Comparison of ENCODE assay signal across 8 cellular contexts in genomic region chr14:103629503-103630121, GRCh38. TPM values are rescaled to one million over a fixed set of nuclear protein-coding genes. Genes with fewer than 3 reads are reported as not detected.
A peak's percentile ranks its signal among the peaks of the same experiment; 100 is the strongest.
DNase-seq lines count a peak whose midpoint lies in the region; ATAC-seq and TF ChIP-seq lines count a peak whose summit lies in the region.

No MANE protein-coding gene starts in this region.

- H3K36me3 ChIP-seq in iPS-15b (ENCODE audit: control insufficient read depth, insufficient read depth, low read length) (no peaks in the 10 kb centered on the region), gastrocnemius medialis (no peaks in the 10 kb centered on the region)

- no peaks in the 10 kb centered on the region for H3K9me3 ChIP-seq in iPS-15b (ENCODE audit: control insufficient read depth, insufficient read depth, low read length)
- H3K9me3 ChIP-seq in gastrocnemius medialis: no peaks in the 10 kb centered on the region

- peak overlapping the region; percentile 85 for H3K9ac ChIP-seq in iPS-15b (ENCODE audit: low read depth, low read length)

- H3K27ac ChIP-seq in RWPE1: peak overlapping the region; percentile 97
- peak overlapping the region; percentile 96 to 100 (median 98) for H3K27ac ChIP-seq in gastrocnemius medialis

- POLR2A ChIA-PET in RWPE1 (lab: Yijun Ruan, JAX; ENCODE audit: low non-redundant PET): no interaction called here

- peak; percentile 15 for ATAC-seq in HG02870 (IDR thresholded peaks at IDR 0.05; ENCODE audit: unreplicated experiment)
- ATAC-seq in gastrocnemius medialis: peak; percentile 34 to 44

- intact Hi-C loops in gastrocnemius medialis (cut with DNase I; ENCODE audit: low total_unique reads): loop anchor here (1.0 to 5.0 kb wide), 3 partner anchors 67 to 242 kb away; partner anchors contain the start of genes BAG5, COA8, MARK3 and PPP1R13B

- DNase-seq in NCI-H82 (lab: John Stamatoyannopoulos, UW) (peak; percentile 47), NCI-H82 treated with DMSO at 0.1 percent for 48 hours (lab: John Stamatoyannopoulos, UW; ENCODE audit: unreplicated experiment) (no peak), RWPE1 (ENCODE audit: low spot score) (peak; percentile 38), astrocyte of the hippocampus (ENCODE audit: low read depth, low spot score) (peak; percentile 50), gastrocnemius medialis (peak in 1 of 2 donors; percentile 47), NCI-H2196 treated with DMSO at 0.1 percent for 48 hours (lab: John Stamatoyannopoulos, UW; ENCODE audit: unreplicated experiment) (no peak)

- H3K27me3 ChIP-seq in iPS-15b (ENCODE audit: control insufficient read depth, insufficient read depth, low read length) (no peaks in the 10 kb centered on the region), gastrocnemius medialis (no peaks in the 10 kb centered on the region)

- H3K4me3 ChIP-seq in iPS-15b (ENCODE audit: low read depth, low read length) (peak overlapping the region; percentile 88), gastrocnemius medialis (peak overlapping the region; percentile 77 to 97 (median 86))

- in situ Hi-C loops in gastrocnemius medialis (cut with MboI; ENCODE audit: low sequenced_read_pairs in 4 of 4): no loop called here

- TF ChIP-seq CTCF in RWPE1 (conservative IDR thresholded peaks at IDR 0.05; ENCODE audit: low read depth) (no peak), gastrocnemius medialis (IDR thresholded peaks at IDR 0.05 in 4 of 5, conservative IDR thresholded peaks at IDR 0.05 in 1 of 5) (no peak)

- CTCF ChIA-PET in RWPE1 (lab: Yijun Ruan, JAX): interaction anchor here (0.5 to 0.6 kb wide), 2 partner anchors 37 to 58 kb away, joined by 3 to 6 read pairs; no protein-coding TSS in a partner anchor

- H3K4me1 ChIP-seq in iPS-15b (ENCODE audit: control insufficient read depth, insufficient read depth, low read length) (peaks cover 8% of the 10 kb centered on the region), gastrocnemius medialis (peaks cover 29 to 46% of the 10 kb centered on the region in 2 donors)

- peak in 1 of 2 donors; percentile 5 for TF ChIP-seq POLR2A in gastrocnemius medialis (IDR thresholded peaks at IDR 0.05)

RNA-seq across cellular contexts. Expression of gene KLC1, which starts 0.6 kb away (rescaled TPM):
- 100 to 1,000 TPM; 217 to 398 (median 309) TPM for total RNA-seq in gastrocnemius medialis

Comparison
In these comparisons a context has a peak if more than half of its experiments do, and no peak if none do; other contexts are left out.
1. DNase-seq: peak in NCI-H82 (single experiment), RWPE1 (single experiment) and astrocyte of the hippocampus (single experiment); none in NCI-H82 treated with DMSO at 0.1 percent for 48 hours (single experiment) and NCI-H2196 treated with DMSO at 0.1 percent for 48 hours (single experiment).